ENCODE assay signal across 8 cellular contexts in the genomic region with DNA sequence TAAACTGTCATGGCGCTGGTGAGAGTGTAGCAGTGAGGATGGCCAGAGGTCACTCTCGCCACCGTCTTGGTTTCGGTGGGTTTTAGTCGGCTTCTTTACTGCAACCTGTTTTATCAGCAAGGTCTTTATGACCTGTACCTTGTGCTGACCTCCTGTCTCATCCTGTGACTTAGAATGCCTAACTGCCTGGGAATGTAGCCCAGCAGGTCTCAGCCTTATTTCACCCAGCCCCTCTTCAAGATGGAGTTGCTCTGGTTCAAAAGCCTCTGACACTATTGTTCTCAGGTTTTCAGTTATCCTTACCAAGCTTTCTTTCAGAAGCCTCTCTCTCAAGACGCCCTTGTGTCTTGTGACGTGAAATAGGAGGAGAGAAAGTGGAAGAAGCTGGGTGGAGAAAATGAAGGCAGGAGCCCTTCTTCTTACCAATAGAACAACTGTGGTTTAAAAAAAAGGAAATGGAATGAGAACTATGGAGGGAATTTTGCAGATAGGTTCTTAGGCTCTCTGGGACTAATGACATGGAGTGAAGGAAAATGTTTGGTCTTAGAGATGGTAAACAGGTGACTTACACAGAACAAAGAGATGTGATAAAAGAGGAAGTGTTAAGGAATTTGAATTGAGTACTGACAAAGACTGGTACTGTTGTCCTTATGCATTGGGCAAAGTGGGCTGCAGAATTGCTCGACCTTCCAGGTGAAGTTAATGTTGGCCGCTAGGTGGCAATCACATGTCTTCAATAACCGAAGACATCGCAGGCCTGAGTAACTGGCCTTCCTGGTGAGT.
DNase-seq lines count a peak whose midpoint lies in the region; ATAC-seq, FAIRE-seq and TF ChIP-seq lines count a peak whose summit lies in the region.

No MANE protein-coding gene starts in this region.

- TF ChIP-seq CTCF in neural cell (IDR thresholded peaks at IDR 0.05; ENCODE audit: poor library complexity, severe bottlenecking) (peak; percentile 90), type B pancreatic cell (conservative IDR thresholded peaks at IDR 0.05) (peak; percentile 88)

- no peaks in the 10 kb centered on the region for H3K9me3 ChIP-seq in NT2/D1 (ENCODE audit: insufficient read depth, low read length)
- H3K9me3 ChIP-seq in neural cell (ENCODE audit: low read length): no peaks in the 10 kb centered on the region

- H3K27ac ChIP-seq in neural cell (ENCODE audit: low read length): no peak overlapping the region

- no peaks in the 10 kb centered on the region for H3K9me2 ChIP-seq in neural cell (ENCODE audit: insufficient read depth, low read length)

- no peaks in the 10 kb centered on the region for H4K20me1 ChIP-seq in neural cell (ENCODE audit: insufficient read depth)

- H3K4me3 Mint-ChIP-seq in type B pancreatic cell: peak overlapping the region; percentile 49

- H3K36me3 Mint-ChIP-seq in type B pancreatic cell: no peaks in the 10 kb centered on the region

- DNase-seq in DMS153 treated with DMSO at 0.1 percent for 48 hours (lab: John Stamatoyannopoulos, UW; ENCODE audit: unreplicated experiment) (peak; percentile 67), HTR-8/SVneo (ENCODE audit: insufficient read length, low spot score) (peak; percentile 92), NT2/D1 (ENCODE audit: low read depth, low spot score) (peak; percentile 91), activated T-cell treated with anti-CD3 and anti-CD28 coated beads for 4 hours (peak; percentile 49), fibroblast of gingiva (ENCODE audit: low read depth) (peak; percentile 85), type B pancreatic cell (ENCODE audit: extremely low spot score, unreplicated experiment) (no peak)

- peaks cover 13% of the 10 kb centered on the region for H3K4me1 Mint-ChIP-seq in type B pancreatic cell (ENCODE audit: unreplicated experiment)

- no peak overlapping the region for H2AFZ ChIP-seq in neural cell (ENCODE audit: low read depth, low read length)

- H3K27me3 ChIP-seq in NT2/D1 (ENCODE audit: insufficient read depth, insufficient read length) (no peaks in the 10 kb centered on the region), neural cell (ENCODE audit: insufficient read depth, low read depth, low read length) (no peaks in the 10 kb centered on the region)

- peak; percentile 90 for ATAC-seq in GM21423 (IDR thresholded peaks at IDR 0.05; ENCODE audit: unreplicated experiment)

- H3K4me1 ChIP-seq in NT2/D1 (ENCODE audit: insufficient read depth, insufficient read length): no peaks in the 10 kb centered on the region

- no peaks in the 10 kb centered on the region for H3K27me3 Mint-ChIP-seq in type B pancreatic cell

- H3K9ac ChIP-seq in NT2/D1 (ENCODE audit: insufficient read length, low read depth): no peak overlapping the region
- H3K9ac ChIP-seq in neural cell (ENCODE audit: low read length): no peak overlapping the region

- H3K36me3 ChIP-seq in NT2/D1 (ENCODE audit: insufficient read depth, insufficient read length, low read length): no peaks in the 10 kb centered on the region
- H3K36me3 ChIP-seq in neural cell (ENCODE audit: insufficient read depth, low read length): no peaks in the 10 kb centered on the region

- no peaks in the 10 kb centered on the region for H3K9me3 Mint-ChIP-seq in type B pancreatic cell

- H3K4me3 ChIP-seq in NT2/D1 (ENCODE audit: insufficient read length, low read depth): no peak overlapping the region
- no peak overlapping the region for H3K4me3 ChIP-seq in neural cell (ENCODE audit: low read length)

- peak; percentile 90 for TF ChIP-seq RAD21 in neural cell (conservative IDR thresholded peaks at IDR 0.05)

- TF ChIP-seq EP300 in neural cell (conservative IDR thresholded peaks at IDR 0.05; ENCODE audit: poor library complexity, severe bottlenecking): no peak

- H3F3A ChIP-seq in neural cell (ENCODE audit: insufficient read depth, low read length, poor library complexity, severe bottlenecking): no peaks in the 10 kb centered on the region

- no peaks in the 10 kb centered on the region for H3K79me2 ChIP-seq in neural cell (replicated peaks; ENCODE audit: insufficient read depth, low read length)

- H3K27ac Mint-ChIP-seq in type B pancreatic cell: peak overlapping the region; percentile 46

- FAIRE-seq in HTR-8/SVneo (lab: Jason Lieb, UNC): peak; percentile 80

- no peak overlapping the region for H3K4me2 ChIP-seq in neural cell (ENCODE audit: low read length)

TF ChIP-seq in neural cell, 6 proteins besides CTCF, POLR2A, EP300 and RAD21:
- TF ChIP-seq MXI1 (conservative IDR thresholded peaks at IDR 0.05; ENCODE audit: poor library complexity, severe bottlenecking) (no peak), TAF1 (IDR thresholded peaks at IDR 0.05; ENCODE audit: low read depth) (no peak), SMC3 (conservative IDR thresholded peaks at IDR 0.05; ENCODE audit: poor library complexity) (peak; percentile 94)
TF ChIP-seq in neural cell: peak in this region for 1.
